29 cellular contexts compared by ENCODE assay signal in genomic region chr17:36696805-36697204, GRCh38.
"Had no signal": no experiment of that assay in that cellular context is flagged by ENCODE, and none has a peak within 500 bp of the region (broad histone marks: within the 10 kb centered on the region; RNA-seq: fewer than 3 reads in every experiment).

No MANE protein-coding gene starts in this region.

- H3K36me3 ChIP-seq: stomach, suprapubic skin, thoracic aorta, thyroid gland, tibial artery, tibial nerve, transverse colon, upper lobe of left lung, upper lobe of right lung, uterus, vagina had no signal

- H3K4me1 ChIP-seq: stomach, suprapubic skin, testis, thyroid gland, tibial artery, tibial nerve, transverse colon, upper lobe of left lung, upper lobe of right lung, uterus, vagina had no signal

- H3K9me3 ChIP-seq: stomach, suprapubic skin, testis, thoracic aorta, thyroid gland, tibial artery, tibial nerve, transverse colon, upper lobe of left lung, upper lobe of right lung, uterus, vagina had no signal

- H3K4me3 Mint-ChIP-seq: stimulated activated effector memory CD8-positive, alpha-beta T cell treated with anti-CD3 and anti-CD28 coated beads, Interleukin-12 subunit alpha, Interleukin-12 subunit beta, amount 100 ng/mL, for 72 hours; stimulated activated memory B cell treated with anti-CD40 and anti-IgM and Interleukin-4, amounts not matched to agents 10 μg/mL and 1 μg/mL and 100 μg/mL, for 72 hours; stimulated activated naive B cell treated with anti-CD40 and anti-IgM and Interleukin-4, amounts not matched to agents 10 μg/mL and 1 μg/mL and 100 μg/mL, for 72 hours; stimulated activated naive CD8-positive, alpha-beta T cell treated with anti-CD3 and anti-CD28 coated beads, Interleukin-15, amount 100 ng/mL, for 72 hours; stimulated activated naive CD8-positive, alpha-beta T cell treated with anti-CD3 and anti-CD28 coated beads, Interleukin-15, Interleukin-2, amounts not matched to agents 100 ng/mL and 50 ng/mL, for 24 hours; type B pancreatic cell had no signal

- H3K27me3 ChIP-seq: testis, thyroid gland, upper lobe of left lung, uterus, vagina had no signal

- ATAC-seq: stimulated activated effector memory CD8-positive, alpha-beta T cell treated with anti-CD3 and anti-CD28 coated beads, Interleukin-12 subunit alpha, Interleukin-12 subunit beta, amount 100 ng/mL, for 72 hours; stimulated activated memory B cell treated with anti-CD40 and anti-IgM and Interleukin-4, amounts not matched to agents 10 μg/mL and 1 μg/mL and 100 μg/mL, for 72 hours; stimulated activated naive B cell treated with anti-CD40 and anti-IgM and Interleukin-4, amounts not matched to agents 10 μg/mL and 1 μg/mL and 100 μg/mL, for 72 hours; stimulated activated naive CD8-positive, alpha-beta T cell treated with anti-CD3 and anti-CD28 coated beads, Interleukin-15, amount 100 ng/mL, for 72 hours; stimulated activated naive CD8-positive, alpha-beta T cell treated with anti-CD3 and anti-CD28 coated beads, Interleukin-15, Interleukin-2, amounts not matched to agents 100 U/mL and 50 U/mL, for 24 hours; upper lobe of right lung had no signal

- H3K9me3 Mint-ChIP-seq: stimulated activated effector memory CD8-positive, alpha-beta T cell treated with anti-CD3 and anti-CD28 coated beads, Interleukin-12 subunit alpha, Interleukin-12 subunit beta, amount 100 ng/mL, for 72 hours; stimulated activated memory B cell treated with anti-CD40 and anti-IgM and Interleukin-4, amounts not matched to agents 10 μg/mL and 1 μg/mL and 100 μg/mL, for 72 hours; stimulated activated naive B cell treated with anti-CD40 and anti-IgM and Interleukin-4, amounts not matched to agents 10 μg/mL and 1 μg/mL and 100 μg/mL, for 72 hours; stimulated activated naive CD8-positive, alpha-beta T cell treated with anti-CD3 and anti-CD28 coated beads, Interleukin-15, amount 100 ng/mL, for 72 hours; stimulated activated naive CD8-positive, alpha-beta T cell treated with anti-CD3 and anti-CD28 coated beads, Interleukin-15, Interleukin-2, amounts not matched to agents 100 ng/mL and 50 ng/mL, for 24 hours; type B pancreatic cell had no signal

- H3K4me1 Mint-ChIP-seq: stimulated activated effector memory CD8-positive, alpha-beta T cell treated with anti-CD3 and anti-CD28 coated beads, Interleukin-12 subunit alpha, Interleukin-12 subunit beta, amount 100 ng/mL, for 72 hours; stimulated activated memory B cell treated with anti-CD40 and anti-IgM and Interleukin-4, amounts not matched to agents 10 μg/mL and 1 μg/mL and 100 μg/mL, for 72 hours; stimulated activated naive B cell treated with anti-CD40 and anti-IgM and Interleukin-4, amounts not matched to agents 10 μg/mL and 1 μg/mL and 100 μg/mL, for 72 hours; stimulated activated naive CD8-positive, alpha-beta T cell treated with anti-CD3 and anti-CD28 coated beads, Interleukin-15, amount 100 ng/mL, for 72 hours had no signal

- H3K36me3 Mint-ChIP-seq: stimulated activated effector memory CD8-positive, alpha-beta T cell treated with anti-CD3 and anti-CD28 coated beads, Interleukin-12 subunit alpha, Interleukin-12 subunit beta, amount 100 ng/mL, for 72 hours; stimulated activated naive B cell treated with anti-CD40 and anti-IgM and Interleukin-4, amounts not matched to agents 10 μg/mL and 1 μg/mL and 100 μg/mL, for 72 hours; type B pancreatic cell had no signal

- H3K27ac Mint-ChIP-seq: stimulated activated effector memory CD8-positive, alpha-beta T cell treated with anti-CD3 and anti-CD28 coated beads, Interleukin-12 subunit alpha, Interleukin-12 subunit beta, amount 100 ng/mL, for 72 hours; stimulated activated memory B cell treated with anti-CD40 and anti-IgM and Interleukin-4, amounts not matched to agents 10 μg/mL and 1 μg/mL and 100 μg/mL, for 72 hours; stimulated activated naive B cell treated with anti-CD40 and anti-IgM and Interleukin-4, amounts not matched to agents 10 μg/mL and 1 μg/mL and 100 μg/mL, for 72 hours; stimulated activated naive CD8-positive, alpha-beta T cell treated with anti-CD3 and anti-CD28 coated beads, Interleukin-15, amount 100 ng/mL, for 72 hours; stimulated activated naive CD8-positive, alpha-beta T cell treated with anti-CD3 and anti-CD28 coated beads, Interleukin-15, Interleukin-2, amounts not matched to agents 100 ng/mL and 50 ng/mL, for 24 hours; type B pancreatic cell had no signal

- FAIRE-seq: urothelium cell line had no signal

- H3K27ac ChIP-seq: stomach, suprapubic skin, testis, thoracic aorta, thyroid gland, tibial artery, tibial nerve, transverse colon, upper lobe of left lung, upper lobe of right lung, uterus, vagina had no signal

- H3K4me3 ChIP-seq: stomach, suprapubic skin, testis, thoracic aorta, thyroid gland, tibial artery, tibial nerve, transverse colon, upper lobe of left lung, upper lobe of right lung, uterus, vagina had no signal

- DNase-seq: stimulated activated CD4-positive, alpha-beta T cell treated with anti-CD3 and anti-CD28 coated beads, Interleukin-2, amount 100 ng/mL, for 48 hours; stimulated activated CD4-positive, alpha-beta T cell treated with anti-CD3 and anti-CD28 coated beads, Interleukin-4, amount 100 ng/mL, for 1 hour; stimulated activated CD4-positive, alpha-beta T cell treated with anti-CD3 and anti-CD28 coated beads, Interleukin-4, amount 100 ng/mL, for 24 hours; stimulated activated CD4-positive, alpha-beta T cell treated with anti-CD3 and anti-CD28 coated beads, Interleukin-4, amount 100 ng/mL, for 4 hours; stimulated activated CD8-positive, alpha-beta memory T cell treated with anti-CD3 and anti-CD28 coated beads, Interleukin-4, amount 100 ng/mL, for 48 hours; stimulated activated naive B cell treated with anti-CD40 and anti-IgM and Interleukin-4, amounts not matched to agents 10 μg/mL and 1 μg/mL and 100 μg/mL, for 72 hours; stimulated activated naive CD4-positive, alpha-beta T cell; stimulated activated naive CD4-positive, alpha-beta T cell treated with Interleukin-2 at 50 U/mL for 16 hours; stimulated activated naive CD8-positive, alpha-beta T cell treated with anti-CD3 and anti-CD28 coated beads, Interleukin-15, amount 100 ng/mL, for 72 hours; stimulated activated naive CD8-positive, alpha-beta T cell treated with anti-CD3 and anti-CD28 coated beads, Interleukin-15, Interleukin-2, amounts not matched to agents 100 U/mL and 50 U/mL, for 24 hours; stomach; substantia nigra; testis; thyroid gland; tibial artery; transverse colon; trophoblast cell; upper lobe of left lung; upper lobe of right lung; uterus had no signal
